In genomic region chr4:124386163-124386562, GRCh38 we compare ENCODE assay signal across 16 cellular contexts.
"Had no signal": no experiment of that assay in that cellular context is flagged by ENCODE, and none has a peak within 500 bp of the region (broad histone marks: within the 10 kb centered on the region; RNA-seq: fewer than 3 reads in every experiment).

No MANE protein-coding gene starts in this region.

- H3K4me1 ChIP-seq: body of pancreas, esophagus squamous epithelium, testis had no signal

- H3K27me3 ChIP-seq: body of pancreas, esophagus squamous epithelium, testis had no signal

- H3K9me3 ChIP-seq: body of pancreas, esophagus squamous epithelium, testis had no signal

- ATAC-seq: activated T-helper 17 cell treated with anti-CD3 and anti-CD28 coated beads, Interleukin-2, amount 50 U/mL, for 72 hours; body of pancreas; natural killer cell treated with Interleukin-12 subunit alpha and Interleukin-12 subunit beta and Interleukin-15 and Interleukin-18, amount 100 ng/mL, for 72 hours; stimulated activated naive CD8-positive, alpha-beta T cell treated with anti-CD3 and anti-CD28 coated beads, Interleukin-15, Interleukin-2, amounts not matched to agents 100 U/mL and 50 U/mL, for 24 hours had no signal

- H3K4me3 ChIP-seq: body of pancreas, esophagus squamous epithelium, testis had no signal

- H3K36me3 ChIP-seq: esophagus squamous epithelium had no signal

- H3K27ac ChIP-seq: body of pancreas, esophagus squamous epithelium, testis had no signal

- DNase-seq: activated B cell treated with CpG ODN at 0.5 μM for 24 hours; activated CD4-positive, alpha-beta T cell treated with anti-CD3 and anti-CD28 coated beads, Interleukin-2, amount 50 U/mL, for 1 hour; activated naive CD4-positive, alpha-beta T cell treated with anti-CD3 and anti-CD28 coated beads, Interleukin-2, amount 10 ng/mL, durations not matched to agents 7 days and 5 days; activated T-cell treated with anti-CD3 and anti-CD28 coated beads for 4 hours; body of pancreas; cerebellar nuclear complex; esophagus squamous epithelium; hypothalamus; mammary epithelial cell; nucleus accumbens; stimulated activated CD4-positive, alpha-beta T cell treated with anti-CD3 and anti-CD28 coated beads, Interleukin-4, amount 100 ng/mL, for 1 hour; stimulated activated CD8-positive, alpha-beta memory T cell treated with anti-CD3 and anti-CD28 coated beads, Interleukin-4, amount 100 ng/mL, for 48 hours; stimulated activated naive CD8-positive, alpha-beta T cell treated with anti-CD3 and anti-CD28 coated beads, Interleukin-15, Interleukin-2, amounts not matched to agents 100 U/mL and 50 U/mL, for 24 hours; testis had no signal
